Comparison of ENCODE assay signal across 9 cellular contexts in genomic region chr14:22588419-22589095, GRCh38. TPM values are rescaled to one million over a fixed set of nuclear protein-coding genes. Genes with fewer than 3 reads are reported as not detected.
DNase-seq lines count a peak whose midpoint lies in the region; ATAC-seq and TF ChIP-seq lines count a peak whose summit lies in the region.
"Had no signal": no experiment of that assay in that cellular context is flagged by ENCODE, and none has a peak within 500 bp of the region (broad histone marks: within the 10 kb centered on the region; RNA-seq: fewer than 3 reads in every experiment).

No MANE protein-coding gene starts in this region.

- peak overlapping the region; percentile 99 for H3K4me2 ChIP-seq in GM23248 (ENCODE audit: unreplicated experiment)

- TF ChIP-seq CTCF in WERI-Rb-1 (IDR thresholded peaks at IDR 0.05; ENCODE audit: low read depth, low read length) (no peak), glutamatergic neuron (IDR thresholded peaks at IDR 0.05; ENCODE audit: partially characterized antibody, unreplicated experiment) (no peak)

- in situ Hi-C loops in GM23248 (cut with MboI) = no loop called here

- H3K4me1 Mint-ChIP-seq in glutamatergic neuron (ENCODE audit: low read depth, unreplicated experiment) = peaks cover 2% of the 10 kb centered on the region

- H3K27me3 ChIP-seq in GM23248 (replicated peaks; ENCODE audit: insufficient read depth) = no peaks in the 10 kb centered on the region
- H3K27me3 ChIP-seq in WERI-Rb-1 (ENCODE audit: insufficient read depth, low read depth, severe bottlenecking) = no peaks in the 10 kb centered on the region

- no peak for TF ChIP-seq POLR2A in erythroblast (IDR thresholded peaks at IDR 0.05; ENCODE audit: low read length)

- DNase-seq in GM23248 (peak; percentile 36), WERI-Rb-1 (no peak), glutamatergic neuron (no peak), epidermal melanocyte (ENCODE audit: insufficient read length, low spot score) (no peak), erythroblast (lab: John Stamatoyannopoulos, UW) (no peak), amniotic stem cell (lab: John Stamatoyannopoulos, UW) (no peak)
- peak; percentile 42 for DNase-seq in stimulated activated CD8-positive, alpha-beta memory T cell treated with anti-CD3 and anti-CD28 coated beads, Interleukin-4, amount 100 ng/mL, for 48 hours

- WGBS in GM23248 (ENCODE audit: low coverage in 1 of 2, low lambda C conversion rate in 2 of 2, missing lambda C conversion rate in 2 of 2), 2 experiments = 1 to 3% methylated on average over 17 of the region's 17 CpGs

- no peaks in the 10 kb centered on the region for H4K20me1 ChIP-seq in GM23248 (ENCODE audit: insufficient read depth)

- H3K4me1 ChIP-seq in GM23248 (ENCODE audit: insufficient read depth) = peaks cover 42% of the 10 kb centered on the region

- H3K9me3 Mint-ChIP-seq in glutamatergic neuron (ENCODE audit: unreplicated experiment) = peaks cover 6% of the 10 kb centered on the region

- no peaks in the 10 kb centered on the region for H3K36me3 Mint-ChIP-seq in glutamatergic neuron (ENCODE audit: unreplicated experiment)

- peaks cover 9% of the 10 kb centered on the region; the same call in 1 of the 2 replicates for H3F3A ChIP-seq in GM23248 (ENCODE audit: insufficient read depth)

- H3K79me2 ChIP-seq in GM23248 (ENCODE audit: insufficient read depth) = peaks cover 54% of the 10 kb centered on the region

- ATAC-seq in GM21529 (IDR thresholded peaks at IDR 0.05; ENCODE audit: unreplicated experiment) = no peak

- H3K9ac ChIP-seq in GM23248 = peak overlapping the region; percentile 98

- H3K27ac ChIP-seq in GM23248 = peak overlapping the region; percentile 100
- peak overlapping the region; percentile 53 for H3K27ac ChIP-seq in WERI-Rb-1

- H3K9me3 ChIP-seq in GM23248 (ENCODE audit: low read depth) (no peaks in the 10 kb centered on the region), WERI-Rb-1 (ENCODE audit: severe bottlenecking) (no peaks in the 10 kb centered on the region)

- no peaks in the 10 kb centered on the region for H3K9me2 ChIP-seq in GM23248 (ENCODE audit: insufficient read depth)

- peaks cover 8% of the 10 kb centered on the region for H3K27me3 Mint-ChIP-seq in glutamatergic neuron (ENCODE audit: unreplicated experiment)

- H3K4me3 ChIP-seq in GM23248 (peak overlapping the region; percentile 100), WERI-Rb-1 (ENCODE audit: low read depth, low read length) (peak overlapping the region; percentile 97)

- peak overlapping the region; percentile 73 for H2AFZ ChIP-seq in GM23248

- peak overlapping the region; percentile 98 for H3K27ac Mint-ChIP-seq in glutamatergic neuron (ENCODE audit: unreplicated experiment)

- H3K4me3 Mint-ChIP-seq in glutamatergic neuron (ENCODE audit: unreplicated experiment) = peak overlapping the region; percentile 94

- H3K36me3 ChIP-seq in GM23248 (ENCODE audit: low read depth) (0 out of 2 replicates have a peak, but pooled peaks cover 3% of the 10 kb centered on the region), WERI-Rb-1 (peaks cover 11% of the 10 kb centered on the region)

RNA-seq across cellular contexts. Expression of gene DAD1, which starts 0.5 kb away (rescaled TPM):
- 369 and 375 TPM in 2 replicates for total RNA-seq in GM23248 (2014; rRNA removed; shearing (Covaris generic))
- polyA plus RNA-seq in GM23248 (2016; fragmentation: Nextera tagmentation; extraction: Ambion mirVana) = 637 and 653 TPM in 2 replicates
- 122 TPM for total RNA-seq in glutamatergic neuron (ENCODE audit: unreplicated experiment)

RNA-seq across cellular contexts. Expression of gene ABHD4, which starts 9.5 kb away (rescaled TPM):
- 15.2 and 16.8 TPM in 2 replicates for total RNA-seq in GM23248 (2014; rRNA removed; shearing (Covaris generic))
- 26.5 and 27.8 TPM in 2 replicates for polyA plus RNA-seq in GM23248 (2016; fragmentation: Nextera tagmentation; extraction: Ambion mirVana)
- total RNA-seq in glutamatergic neuron (ENCODE audit: unreplicated experiment) = 8.1 TPM

RNA-seq across cellular contexts. Expression of gene OR6J1, which starts 55.6 kb away (rescaled TPM):
- not detected in 2 replicates for total RNA-seq in GM23248 (2014; rRNA removed; shearing (Covaris generic))
- not detected in 2 replicates for polyA plus RNA-seq in GM23248 (2016; fragmentation: Nextera tagmentation; extraction: Ambion mirVana)
- total RNA-seq in glutamatergic neuron (ENCODE audit: unreplicated experiment) = not detected
- total RNA-seq: T-helper 1 cell treated with Interleukin-12 subunit alpha and Interleukin-12 subunit beta and Interleukin-4 antibody, amounts not matched to agents 30 ng/mL and 1 ng/mL, for 36 hours had no signal

Comparison
In these comparisons a context has a peak if more than half of its experiments do, and no peak if none do; other contexts are left out.
1. DNase-seq: peak in GM23248 (single experiment) and stimulated activated CD8-positive, alpha-beta memory T cell treated with anti-CD3 and anti-CD28 coated beads, Interleukin-4, amount 100 ng/mL, for 48 hours (single experiment); none in WERI-Rb-1 (single experiment), glutamatergic neuron (single experiment), epidermal melanocyte (single experiment), erythroblast (0 of 2) and amniotic stem cell (single experiment).